23 cellular contexts compared by ENCODE assay signal in the genomic region with DNA sequence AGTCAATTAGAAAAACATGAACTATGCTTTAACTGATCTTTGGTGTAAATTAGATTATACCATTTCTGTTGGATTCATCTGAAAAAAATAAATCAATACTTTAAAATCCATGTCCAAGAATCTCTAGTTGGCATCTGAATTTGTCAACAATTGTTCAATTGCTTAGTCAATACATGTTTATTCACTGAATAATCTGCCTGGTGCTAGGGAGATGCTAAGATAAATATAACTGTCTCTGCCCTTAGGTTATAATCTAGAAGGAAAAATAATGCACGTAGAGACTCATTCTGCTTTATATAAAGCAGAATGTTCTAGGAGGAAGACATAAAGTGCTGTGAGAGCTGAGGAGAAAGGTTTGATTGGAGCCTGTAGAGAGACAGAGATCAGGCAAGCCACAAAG.
DNase-seq lines count a peak whose midpoint lies in the region; ATAC-seq and TF ChIP-seq lines count a peak whose summit lies in the region.
"Had no signal": no experiment of that assay in that cellular context is flagged by ENCODE, and none has a peak within 500 bp of the region (broad histone marks: within the 10 kb centered on the region; RNA-seq: fewer than 3 reads in every experiment).

No MANE protein-coding gene starts in this region.

- no peak overlapping the region for H3K27ac ChIP-seq in PC-3 (ENCODE audit: low read length)
- H3K27ac ChIP-seq in right lobe of liver: peak overlapping the region in 1 of 3 donors; percentile 33
- H3K27ac ChIP-seq in upper lobe of right lung: no peak overlapping the region
- H3K27ac ChIP-seq: 22Rv1, KMS-11 had no signal

- H3K27ac Mint-ChIP-seq in stimulated activated memory B cell treated with anti-CD40 and anti-IgM and Interleukin-4, amounts not matched to agents 10 μg/mL and 1 μg/mL and 100 μg/mL, for 72 hours: no peak overlapping the region
- H3K27ac Mint-ChIP-seq: CD8-positive, alpha-beta memory T cell had no signal

- H3K4me3 ChIP-seq in PC-3 (ENCODE audit: low read length): no peak overlapping the region
- H3K4me3 ChIP-seq in right lobe of liver: no peak overlapping the region
- no peak overlapping the region for H3K4me3 ChIP-seq in upper lobe of right lung
- H3K4me3 ChIP-seq: GM12878, HAP-1 had no signal

- H3K9me3 ChIP-seq in PC-3 (ENCODE audit: low read length) (no peaks in the 10 kb centered on the region), right lobe of liver (no peaks in the 10 kb centered on the region), upper lobe of right lung (no peaks in the 10 kb centered on the region)
- H3K9me3 ChIP-seq: HAP-1, SK-N-SH had no signal

- H3K4me1 Mint-ChIP-seq in stimulated activated memory B cell treated with anti-CD40 and anti-IgM and Interleukin-4, amounts not matched to agents 10 μg/mL and 1 μg/mL and 100 μg/mL, for 72 hours: no peaks in the 10 kb centered on the region
- H3K4me1 Mint-ChIP-seq: CD8-positive, alpha-beta memory T cell had no signal

- no peaks in the 10 kb centered on the region for H3F3A ChIP-seq in PC-3 (ENCODE audit: low read length, unreplicated experiment)

- DNase-seq in NCI-H345 (lab: John Stamatoyannopoulos, UW) (peak; percentile 53), NCI-H345 treated with DMSO at 0.1 percent for 48 hours (lab: John Stamatoyannopoulos, UW; ENCODE audit: unreplicated experiment) (no peak), EL (peak; percentile 28), PC-3 (peak; percentile 25), right lobe of liver (no peak), upper lobe of right lung (no peak), foreskin melanocyte (no peak)
- DNase-seq: AML-193; C1 segment of cervical spinal cord; CD8-positive, alpha-beta memory T cell; NCI-H146; NCI-H2171 treated with DMSO at 0.1 percent for 48 hours; NCI-H446 treated with DMSO at 0.1 percent for 48 hours; NCI-H526 treated with DMSO at 0.1 percent for 48 hours; NK-92 treated with Interleukin-12 subunit alpha and Interleukin-12 subunit beta, amount 100 ng/mL, for 24 hours; SIG-M5; SK-N-SH had no signal

- no peaks in the 10 kb centered on the region for H3K27me3 Mint-ChIP-seq in stimulated activated memory B cell treated with anti-CD40 and anti-IgM and Interleukin-4, amounts not matched to agents 10 μg/mL and 1 μg/mL and 100 μg/mL, for 72 hours
- H3K27me3 Mint-ChIP-seq: CD8-positive, alpha-beta memory T cell had no signal

- WGBS in right lobe of liver (ENCODE audit: insufficient coverage, low coverage, low lambda C conversion rate, missing lambda C conversion rate): 16% methylated on average over 1 of the region's 1 CpG

- H3K36me3 Mint-ChIP-seq in stimulated activated memory B cell treated with anti-CD40 and anti-IgM and Interleukin-4, amounts not matched to agents 10 μg/mL and 1 μg/mL and 100 μg/mL, for 72 hours: no peaks in the 10 kb centered on the region
- H3K36me3 Mint-ChIP-seq: CD8-positive, alpha-beta memory T cell had no signal

- H3K4me1 ChIP-seq in PC-3 (ENCODE audit: insufficient read depth, low read length): peaks cover 11% of the 10 kb centered on the region
- peaks cover 0 to 10% (median 0%) of the 10 kb centered on the region in 4 donors for H3K4me1 ChIP-seq in right lobe of liver
- no peaks in the 10 kb centered on the region for H3K4me1 ChIP-seq in upper lobe of right lung
- H3K4me1 ChIP-seq: HAP-1 had no signal

- POLR2A ChIA-PET in PC-3 (lab: Charles Lee; ENCODE audit: unreplicated experiment): no interaction called here

- H2AFZ ChIP-seq in PC-3 (ENCODE audit: low read length): no peak overlapping the region

- BruUV-seq in PC-3 (replicated peaks; lab: Mats Ljungman, UMichigan): no TSS peak

- intact Hi-C loops in PC-3 (cut with micrococcal nuclease): loop anchor here (10.0 kb wide), 1 partner anchor 313 kb away; no protein-coding TSS in a partner anchor
- intact Hi-C loops in right lobe of liver (cut with DNase I): no loop called here
- intact Hi-C loops in upper lobe of right lung (cut with DNase I): no loop called here

- H4K20me1 ChIP-seq in PC-3 (ENCODE audit: low read length): no peaks in the 10 kb centered on the region

- H3K27me3 ChIP-seq in PC-3 (ENCODE audit: low read length) (no peaks in the 10 kb centered on the region), right lobe of liver (no peaks in the 10 kb centered on the region), upper lobe of right lung (no peaks in the 10 kb centered on the region)

- H3K4me3 Mint-ChIP-seq in stimulated activated memory B cell treated with anti-CD40 and anti-IgM and Interleukin-4, amounts not matched to agents 10 μg/mL and 1 μg/mL and 100 μg/mL, for 72 hours: no peak overlapping the region
- H3K4me3 Mint-ChIP-seq: CD8-positive, alpha-beta memory T cell had no signal

- no peak for TF ChIP-seq POLR2A in right lobe of liver (IDR thresholded peaks at IDR 0.05)

- TF ChIP-seq CTCF in PC-3 (conservative IDR thresholded peaks at IDR 0.05; ENCODE audit: low read depth, low read length) (no peak), right lobe of liver (IDR thresholded peaks at IDR 0.05) (no peak), upper lobe of right lung (IDR thresholded peaks at IDR 0.05) (no peak)

- peak overlapping the region; percentile 6; the same call in 1 of the 2 replicates for H3K4me2 ChIP-seq in PC-3 (ENCODE audit: low read length)
- H3K4me2 ChIP-seq: KMS-11, SK-N-SH had no signal

- no peaks in the 10 kb centered on the region for H3K9me2 ChIP-seq in PC-3 (replicated peaks; ENCODE audit: low read length)
- H3K9me2 ChIP-seq: SK-N-SH had no signal

- H3K36me3 ChIP-seq in PC-3 (ENCODE audit: low read depth, low read length) (no peaks in the 10 kb centered on the region), right lobe of liver (no peaks in the 10 kb centered on the region), upper lobe of right lung (no peaks in the 10 kb centered on the region)
- H3K36me3 ChIP-seq: HAP-1 had no signal

- H3K79me2 ChIP-seq in PC-3 (ENCODE audit: low read length): no peaks in the 10 kb centered on the region

- H3K9ac ChIP-seq in PC-3 (ENCODE audit: low read length): no peak overlapping the region
- H3K9ac ChIP-seq: KMS-11, SK-N-SH had no signal

- ATAC-seq in PC-3: 0 out of 2 replicates have a peak, but pooled peaks have one; percentile 19
- ATAC-seq in right lobe of liver: peak; percentile 45 to 71 (median 54)
- no peak for ATAC-seq in stimulated activated memory B cell treated with anti-CD40 and anti-IgM and Interleukin-4, amounts not matched to agents 10 μg/mL and 1 μg/mL and 100 μg/mL, for 72 hours
- no peak for ATAC-seq in upper lobe of right lung
- ATAC-seq: GM12878, Panc1 had no signal

- peaks cover 3% of the 10 kb centered on the region for H3K9me3 Mint-ChIP-seq in stimulated activated memory B cell treated with anti-CD40 and anti-IgM and Interleukin-4, amounts not matched to agents 10 μg/mL and 1 μg/mL and 100 μg/mL, for 72 hours

- CTCF ChIA-PET in PC-3 (lab: Charles Lee): no interaction called here

Comparison
In these comparisons a context has a peak if more than half of its experiments do, and no peak if none do; other contexts are left out.
1. DNase-seq: peak in NCI-H345 (single experiment), EL (single experiment) and PC-3 (single experiment); none in NCI-H345 treated with DMSO at 0.1 percent for 48 hours (single experiment), right lobe of liver (0 of 3), upper lobe of right lung (single experiment) and foreskin melanocyte (single experiment).
2. ATAC-seq: peak in PC-3 (single experiment) and right lobe of liver (4 of 4); none in stimulated activated memory B cell treated with anti-CD40 and anti-IgM and Interleukin-4, amounts not matched to agents 10 μg/mL and 1 μg/mL and 100 μg/mL, for 72 hours (single experiment) and upper lobe of right lung (single experiment).